Comparison of ENCODE assay signal across 8 cellular contexts in the genomic region with DNA sequence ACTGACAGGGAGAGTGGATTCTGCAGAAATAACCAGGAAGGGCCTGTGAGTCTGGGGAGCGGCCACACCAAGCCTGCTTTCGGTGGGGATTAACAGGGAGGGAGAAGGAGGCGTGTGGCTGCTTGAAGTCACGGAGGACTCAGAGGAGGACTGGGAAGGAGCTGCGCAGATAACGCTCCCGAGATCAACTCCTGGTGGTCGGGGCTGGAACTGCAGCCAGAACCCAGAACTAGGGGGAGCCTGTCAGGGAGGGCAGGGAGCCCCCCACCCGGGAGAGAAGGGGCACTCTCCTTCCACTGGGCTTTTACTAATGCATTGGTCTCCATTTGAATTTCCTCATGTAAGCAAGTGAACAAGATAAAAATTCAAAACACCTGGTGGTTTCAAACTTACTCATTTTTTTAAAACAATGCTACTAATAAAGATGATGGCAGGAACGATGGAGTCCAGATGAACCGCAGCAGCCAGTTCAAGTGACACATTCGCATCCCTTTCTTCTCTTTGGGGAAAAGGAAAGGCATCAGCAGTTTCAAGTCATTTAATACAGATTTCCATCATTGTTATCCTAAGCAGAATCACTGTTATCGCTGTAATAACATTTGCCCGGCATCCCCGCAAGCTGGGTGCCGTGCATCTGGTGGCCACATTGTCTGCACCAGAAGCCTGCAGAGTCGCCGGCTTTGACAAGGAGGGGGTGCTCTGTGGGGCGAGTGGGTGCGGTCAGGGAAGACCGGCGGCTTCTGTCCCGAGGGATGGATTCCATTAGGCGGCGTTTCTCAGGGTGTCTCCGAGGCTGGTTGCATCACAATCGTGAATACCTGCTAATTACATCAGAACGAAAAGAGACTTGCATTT.
DNase-seq lines count a peak whose midpoint lies in the region; ATAC-seq and TF ChIP-seq lines count a peak whose summit lies in the region.

No MANE protein-coding gene starts in this region.

- H3K14ac ChIP-seq in IMR-90 (replicated peaks; ENCODE audit: low read depth, low read length): peak overlapping the region; percentile 60; the same call in 1 of the 2 replicates

- H3K36me3 Mint-ChIP-seq in CD8-positive, alpha-beta memory T cell: no peaks in the 10 kb centered on the region
- no peaks in the 10 kb centered on the region for H3K36me3 Mint-ChIP-seq in naive thymus-derived CD4-positive, alpha-beta T cell

- no TSS peak for BruUV-seq in IMR-90 (replicated peaks; lab: Mats Ljungman, UMichigan)

- peak overlapping the region; percentile 60 for H3K4me2 ChIP-seq in IMR-90 (ENCODE audit: low read depth, low read length)

- H3K4me1 ChIP-seq in CD8-positive, alpha-beta memory T cell (ENCODE audit: insufficient read depth, low read length): no peaks in the 10 kb centered on the region
- H3K4me1 ChIP-seq in IMR-90 (ENCODE audit: control insufficient read depth, insufficient read depth, low read length): peaks cover 6% of the 10 kb centered on the region; the same call in 1 of the 2 replicates
- no peaks in the 10 kb centered on the region for H3K4me1 ChIP-seq in naive thymus-derived CD4-positive, alpha-beta T cell (ENCODE audit: control insufficient read depth in 2 of 2, insufficient read depth in 2 of 2, low read length in 2 of 2)
- peaks cover 0 to 24% of the 10 kb centered on the region in 2 donors for H3K4me1 ChIP-seq in thoracic aorta (ENCODE audit: control insufficient read depth in 1 of 2, low read depth in 2 of 2)

- ATAC-seq in IMR-90 (ENCODE audit: low read depth) (peak; percentile 97), thoracic aorta (ENCODE audit: insufficient number of reproducible peaks, low FRiP score, low read depth) (peak; percentile 54), GM21717 (IDR thresholded peaks at IDR 0.05; ENCODE audit: unreplicated experiment) (no peak), GM21390 (IDR thresholded peaks at IDR 0.05; ENCODE audit: unreplicated experiment) (no peak)
- peak; percentile 37 for ATAC-seq in naive thymus-derived CD4-positive, alpha-beta T cell

- DNase-seq in CD8-positive, alpha-beta memory T cell: peak in 3 of 5 donors; percentile 7 to 23 (median 16)
- DNase-seq in IMR-90 (peak; percentile 68), epithelial cell of proximal tubule (ENCODE audit: low read depth) (no peak), thoracic aorta (ENCODE audit: low spot score) (peak; percentile 36)
- DNase-seq in activated CD4-positive, alpha-beta T cell treated with anti-CD3 and anti-CD28 coated beads, Interleukin-2, amount 50 U/mL, for 1 hour: peak; percentile 22
- DNase-seq in naive thymus-derived CD4-positive, alpha-beta T cell: peak in 6 of 9 donors; percentile 3 to 54 (median 16)

- H4K20me1 ChIP-seq in IMR-90 (ENCODE audit: insufficient read depth, low read length): no peaks in the 10 kb centered on the region

- H3K4ac ChIP-seq in IMR-90 (ENCODE audit: low read depth, low read length): peak overlapping the region; percentile 65

- H2AK5ac ChIP-seq in IMR-90 (ENCODE audit: low read depth, low read length): peak overlapping the region; percentile 81; the same call in 1 of the 2 replicates

- H3K9ac ChIP-seq in IMR-90 (ENCODE audit: low read depth, low read length): no peak overlapping the region

- no peak overlapping the region for H4K5ac ChIP-seq in IMR-90 (ENCODE audit: low read depth, low read length)

- peaks cover 11 to 31% of the 10 kb centered on the region in 2 donors for H3K27me3 Mint-ChIP-seq in CD8-positive, alpha-beta memory T cell
- H3K27me3 Mint-ChIP-seq in naive thymus-derived CD4-positive, alpha-beta T cell: peaks cover 33 to 49% (median 44%) of the 10 kb centered on the region in 5 donors

- H2AFZ ChIP-seq in IMR-90 (replicated peaks; ENCODE audit: low read length, poor library complexity): peak overlapping the region; percentile 92

- in situ Hi-C loops in IMR-90 (cut with MboI; ENCODE audit: low sequenced_read_pairs): no loop called here

- intact Hi-C loops in IMR-90 (cut with micrococcal nuclease): loop anchor here (2.0 to 10.0 kb wide), 2 partner anchors 185 to 303 kb away; no protein-coding TSS in a partner anchor
- intact Hi-C loops in naive thymus-derived CD4-positive, alpha-beta T cell (cut with micrococcal nuclease): loop anchor here (2.0 to 5.0 kb wide), 3 partner anchors 184 to 199 kb away; a partner anchor contains a TSS

- no peak overlapping the region for H2BK5ac ChIP-seq in IMR-90 (ENCODE audit: low read depth, low read length, poor library complexity, severe bottlenecking)

- H3K9me1 ChIP-seq in IMR-90 (ENCODE audit: insufficient read depth, low read length): no peaks in the 10 kb centered on the region; the same call in 1 of the 2 replicates

- H2BK120ac ChIP-seq in IMR-90 (ENCODE audit: low read depth, low read length): peak overlapping the region; percentile 35

- H4K91ac ChIP-seq in IMR-90 (ENCODE audit: insufficient read depth, low read depth, low read length): peak overlapping the region; percentile 75

- no peak overlapping the region for H3K4me3 ChIP-seq in CD8-positive, alpha-beta memory T cell (ENCODE audit: low read length)
- peak overlapping the region; percentile 13; the same call in 1 of the 2 replicates for H3K4me3 ChIP-seq in IMR-90 (ENCODE audit: insufficient read depth, low read depth, low read length)
- H3K4me3 ChIP-seq in epithelial cell of proximal tubule (ENCODE audit: low read depth, low read length): no peak overlapping the region
- H3K4me3 ChIP-seq in naive thymus-derived CD4-positive, alpha-beta T cell (ENCODE audit: low read length): no peak overlapping the region
- H3K4me3 ChIP-seq in thoracic aorta: peak overlapping the region; percentile 55

- H3K4me1 Mint-ChIP-seq in CD8-positive, alpha-beta memory T cell: no peaks in the 10 kb centered on the region
- peaks cover 0 to 6% (median 0%) of the 10 kb centered on the region in 7 donors for H3K4me1 Mint-ChIP-seq in naive thymus-derived CD4-positive, alpha-beta T cell

- POLR2A ChIA-PET in CD8-positive, alpha-beta memory T cell (lab: Charles Lee): no interaction called here
- POLR2A ChIA-PET in IMR-90 (lab: Charles Lee; ENCODE audit: unreplicated experiment): no interaction called here
- POLR2A ChIA-PET in naive thymus-derived CD4-positive, alpha-beta T cell (lab: Charles Lee): no interaction called here

- TF ChIP-seq RAD21 in IMR-90 (IDR thresholded peaks at IDR 0.05; ENCODE audit: low read length): peak; percentile 61

- no peak for TF ChIP-seq POLR2A in IMR-90 (IDR thresholded peaks at IDR 0.05; ENCODE audit: low read depth, low read length)

- peak overlapping the region; percentile 44; the same call in 1 of the 3 replicates for H2BK15ac ChIP-seq in IMR-90 (ENCODE audit: low read depth, low read length)

- TF ChIP-seq CTCF in IMR-90 (conservative IDR thresholded peaks at IDR 0.05; ENCODE audit: low read depth, low read length) (peak; percentile 69), epithelial cell of proximal tubule (conservative IDR thresholded peaks at IDR 0.05; ENCODE audit: low read depth, low read length) (peak; percentile 82), thoracic aorta (IDR thresholded peaks at IDR 0.05) (peak; percentile 97)

- H3K27me3 ChIP-seq in CD8-positive, alpha-beta memory T cell (ENCODE audit: insufficient read depth, low read length, poor library complexity, severe bottlenecking): no peaks in the 10 kb centered on the region
- H3K27me3 ChIP-seq in IMR-90 (ENCODE audit: control insufficient read depth, insufficient read depth, low read length) (no peaks in the 10 kb centered on the region; the same call in 1 of the 2 replicates), thoracic aorta (replicated peaks; ENCODE audit: insufficient read depth) (no peaks in the 10 kb centered on the region)
- H3K27me3 ChIP-seq in naive thymus-derived CD4-positive, alpha-beta T cell (ENCODE audit: control insufficient read depth in 2 of 2, insufficient read depth in 2 of 2, low read length in 2 of 2): peaks cover 0 to 5% of the 10 kb centered on the region in 2 donors

- peak overlapping the region; percentile 23 for H2AK9ac ChIP-seq in IMR-90 (replicated peaks; ENCODE audit: low read depth, low read length, poor library complexity)

- H3K23ac ChIP-seq in IMR-90 (ENCODE audit: low read depth, low read length): peak overlapping the region; percentile 32; the same call in 1 of the 2 replicates

- CTCF ChIA-PET in CD8-positive, alpha-beta memory T cell (lab: Charles Lee): interaction anchor here (1.2 to 2.1 kb wide), 2 partner anchors 11 to 18 kb away, joined by 3 to 6 read pairs; no protein-coding TSS in a partner anchor
- CTCF ChIA-PET in IMR-90 (lab: Yijun Ruan, JAX): interaction anchor here (0.7 to 1.5 kb wide), 5 partner anchors 9 to 153 kb away, joined by 3 to 4 read pairs (median 4); no protein-coding TSS in a partner anchor
- CTCF ChIA-PET in naive thymus-derived CD4-positive, alpha-beta T cell (lab: Charles Lee): no interaction called here

- H3K79me1 ChIP-seq in IMR-90 (ENCODE audit: low read depth in 1 of 2, low read length in 2 of 2): no peaks in the 10 kb centered on the region

- dilution Hi-C loops in IMR-90 (cut with HindIII; ENCODE audit: low sequenced_read_pairs, unreplicated experiment): no loop called here

- no peak overlapping the region for H3K27ac ChIP-seq in CD8-positive, alpha-beta memory T cell (ENCODE audit: low read depth, low read length)
- H3K27ac ChIP-seq in IMR-90 (ENCODE audit: insufficient read depth, low read length) (no peak overlapping the region), thoracic aorta (no peak overlapping the region)
- no peak overlapping the region for H3K27ac ChIP-seq in naive thymus-derived CD4-positive, alpha-beta T cell (ENCODE audit: low read depth, low read length)

- no peak overlapping the region for H3K4me3 Mint-ChIP-seq in CD8-positive, alpha-beta memory T cell
- H3K4me3 Mint-ChIP-seq in naive thymus-derived CD4-positive, alpha-beta T cell: no peak overlapping the region

- H3K9me3 ChIP-seq in CD8-positive, alpha-beta memory T cell (ENCODE audit: low read length): no peaks in the 10 kb centered on the region
- H3K9me3 ChIP-seq in IMR-90 (ENCODE audit: control insufficient read depth, insufficient read depth, low read length) (no peaks in the 10 kb centered on the region), thoracic aorta (no peaks in the 10 kb centered on the region)
- H3K9me3 ChIP-seq in naive thymus-derived CD4-positive, alpha-beta T cell (ENCODE audit: control insufficient read depth in 2 of 3, low read length in 3 of 3): no peaks in the 10 kb centered on the region

- H3K9me3 Mint-ChIP-seq in CD8-positive, alpha-beta memory T cell: peaks cover 0 to 5% (median 0%) of the 10 kb centered on the region in 5 donors
- peaks cover 0 to 3% (median 0%) of the 10 kb centered on the region in 11 donors for H3K9me3 Mint-ChIP-seq in naive thymus-derived CD4-positive, alpha-beta T cell

- H3K27ac Mint-ChIP-seq in CD8-positive, alpha-beta memory T cell: no peak overlapping the region
- H3K27ac Mint-ChIP-seq in naive thymus-derived CD4-positive, alpha-beta T cell: no peak overlapping the region

- no peak overlapping the region for H3K18ac ChIP-seq in IMR-90 (ENCODE audit: low read depth, low read length)

- WGBS in IMR-90 (ENCODE audit: extremely low coverage in 2 of 2, insufficient read length in 1 of 2), 2 experiments: 23% methylated on average over 13 of the region's 28 CpGs; no CpG with 5 or more reads in 1 of the 2 experiments

- peak overlapping the region in 1 of 2 experiments; percentile 77; a peak in 1 of 4 replicates for H4K8ac ChIP-seq in IMR-90 (ENCODE audit: low read depth in 2 of 2, low read length in 2 of 2)

- peak overlapping the region; percentile 59; the same call in 1 of the 2 replicates for H2BK20ac ChIP-seq in IMR-90 (ENCODE audit: low read depth, low read length)

- no peak overlapping the region for H3K56ac ChIP-seq in IMR-90 (ENCODE audit: extremely low read depth, insufficient read depth, low read length)

- no peaks in the 10 kb centered on the region for H3K36me3 ChIP-seq in CD8-positive, alpha-beta memory T cell (ENCODE audit: insufficient read depth, low read length)
- no peaks in the 10 kb centered on the region for H3K36me3 ChIP-seq in IMR-90 (ENCODE audit: control insufficient read depth, insufficient read depth, low read length)
- H3K36me3 ChIP-seq in naive thymus-derived CD4-positive, alpha-beta T cell (ENCODE audit: control insufficient read depth in 2 of 3, insufficient read depth in 3 of 3, low read length in 3 of 3): no peaks in the 10 kb centered on the region
- no peaks in the 10 kb centered on the region for H3K36me3 ChIP-seq in thoracic aorta

Comparison
In these comparisons a context has a peak if more than half of its experiments do, and no peak if none do; other contexts are left out.
1. H3K4me3 ChIP-seq: peak in IMR-90 (single experiment) and thoracic aorta (single experiment); none in CD8-positive, alpha-beta memory T cell (single experiment), epithelial cell of proximal tubule (single experiment) and naive thymus-derived CD4-positive, alpha-beta T cell (single experiment).
2. ATAC-seq: peak in IMR-90 (single experiment), naive thymus-derived CD4-positive, alpha-beta T cell (single experiment) and thoracic aorta (single experiment); none in GM21717 (single experiment) and GM21390 (single experiment).
3. Peak in every context shown above with its lines, with median percentiles within 50 percentile points of each other: CTCF ChIP-seq.